9 cellular contexts compared by ENCODE assay signal in the genomic region with DNA sequence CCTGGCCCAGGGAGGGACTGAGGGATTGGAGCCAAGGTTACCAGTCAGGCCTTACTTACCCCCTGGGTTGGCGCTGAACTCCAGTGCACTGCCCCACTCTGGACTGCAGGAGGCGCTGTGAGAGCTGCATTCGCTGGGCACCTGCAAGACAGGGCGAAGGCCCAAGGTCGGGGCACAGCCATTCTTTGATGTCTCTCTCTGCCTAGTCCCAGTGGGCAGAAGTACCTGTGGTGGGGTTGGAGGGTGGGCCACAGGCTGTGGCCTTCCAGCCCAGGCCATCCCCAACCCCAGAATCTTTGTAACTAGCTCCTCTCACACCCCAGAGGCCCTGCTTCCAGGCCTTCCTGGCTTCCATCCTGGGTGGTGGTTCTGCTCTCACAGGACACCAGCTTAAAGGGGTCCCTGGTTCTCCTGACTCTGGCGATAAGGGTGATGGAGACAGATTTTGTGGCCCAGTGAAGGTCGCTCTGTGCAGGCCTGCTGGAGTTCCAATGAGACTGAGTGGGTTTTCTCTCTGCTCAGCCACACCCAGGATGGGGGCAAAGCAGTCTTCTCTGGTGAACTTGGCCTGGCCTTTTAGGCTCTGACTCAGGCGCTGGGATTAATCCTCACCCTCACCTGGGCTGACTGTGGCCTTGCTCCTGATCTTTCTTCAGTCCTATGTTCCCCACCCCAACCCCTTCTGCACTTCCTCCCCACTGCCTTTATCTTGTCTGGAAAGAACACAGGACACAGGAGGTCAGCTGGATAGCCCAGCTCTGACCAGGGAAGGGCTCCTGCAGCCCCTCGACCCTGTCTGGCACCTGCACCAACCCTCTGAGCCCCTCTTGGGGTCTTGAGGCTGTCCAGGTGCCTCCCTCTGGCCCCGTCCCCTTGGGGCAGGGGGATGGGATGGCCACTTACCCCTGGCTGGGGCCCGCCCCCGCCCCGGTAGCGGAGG. TPM values are rescaled to one million over a fixed set of nuclear protein-coding genes. Genes with fewer than 3 reads are reported as not detected.
DNase-seq lines count a peak whose midpoint lies in the region; ATAC-seq and TF ChIP-seq lines count a peak whose summit lies in the region.
"Had no signal": no experiment of that assay in that cellular context is flagged by ENCODE, and none has a peak within 500 bp of the region (broad histone marks: within the 10 kb centered on the region; RNA-seq: fewer than 3 reads in every experiment).

No MANE protein-coding gene starts in this region.

- DNase-seq in stimulated activated CD4-positive, alpha-beta T cell treated with anti-CD3 and anti-CD28 coated beads, Interleukin-12 subunit alpha, Interleukin-12 subunit beta, amount 100 ng/mL, for 48 hours (ENCODE audit: low read depth in 2 of 3, low spot score in 1 of 3), result peak in 2 of 3 donors; percentile 28 to 53
- no peak for DNase-seq in stimulated activated CD4-positive, alpha-beta T cell treated with anti-CD3 and anti-CD28 coated beads, Interleukin-4, amount 100 ng/mL, for 4 hours
- DNase-seq in SK-N-SH (no peak), foreskin keratinocyte (no peak), upper lobe of right lung (no peak)
- no peak for DNase-seq in stimulated activated naive CD4-positive, alpha-beta T cell (lab: John Stamatoyannopoulos, UW)
- DNase-seq: MG63 had no signal

- no peaks in the 10 kb centered on the region for H3K9me2 ChIP-seq in SK-N-SH

- POLR2A ChIA-PET in SK-N-SH (lab: Yijun Ruan, JAX), result interaction anchor here (0.6 kb wide), 1 partner anchor 94 kb away, joined by 3 read pairs; no protein-coding TSS in a partner anchor

- TF ChIP-seq EP300 in SK-N-SH (IDR thresholded peaks at IDR 0.05; ENCODE audit: borderline replicate concordance in 1 of 2, low read depth in 1 of 2, low read length in 1 of 2), result no peak

- H3K9ac ChIP-seq in SK-N-SH, result no peak overlapping the region

- intact Hi-C loops in upper lobe of right lung (cut with DNase I), result no loop called here

- H3K79me2 ChIP-seq in SK-N-SH (ENCODE audit: insufficient read depth), result no peaks in the 10 kb centered on the region

- H3K36me3 ChIP-seq in SK-N-SH (replicated peaks in 1 of 2; ENCODE audit: control insufficient read depth in 1 of 2, insufficient read depth in 2 of 2, low read length in 1 of 2), result no peaks in the 10 kb centered on the region
- no peaks in the 10 kb centered on the region for H3K36me3 ChIP-seq in upper lobe of right lung
- H3K36me3 ChIP-seq: MG63 had no signal

- TF ChIP-seq RAD21 in SK-N-SH (IDR thresholded peaks at IDR 0.05; ENCODE audit: low read length), result no peak

- H3K9me3 ChIP-seq in SK-N-SH (no peaks in the 10 kb centered on the region), upper lobe of right lung (no peaks in the 10 kb centered on the region)
- H3K9me3 ChIP-seq: MG63 had no signal

- CTCF ChIA-PET in SK-N-SH (lab: Yijun Ruan, JAX), result interaction anchor here (1.0 to 3.5 kb wide), 13 partner anchors 9 to 131 kb away, joined by 3 to 18 read pairs (median 4); partner anchors contain the start of gene ADORA1

- no peaks in the 10 kb centered on the region; the same call in 1 of the 2 replicates for H3K27me3 ChIP-seq in SK-N-SH (ENCODE audit: insufficient read depth)
- peaks cover 33% of the 10 kb centered on the region for H3K27me3 ChIP-seq in foreskin keratinocyte
- no peaks in the 10 kb centered on the region for H3K27me3 ChIP-seq in upper lobe of right lung
- H3K27me3 ChIP-seq: MG63 had no signal

- no peaks in the 10 kb centered on the region for H4K20me1 ChIP-seq in SK-N-SH (ENCODE audit: insufficient read depth)

- 76% methylated on average over 5 of the region's 14 CpGs for WGBS in SK-N-SH (ENCODE audit: low lambda C conversion rate)

- TF ChIP-seq CTCF in SK-N-SH (IDR thresholded peaks at IDR 0.05) (peak; percentile 57), foreskin keratinocyte (conservative IDR thresholded peaks at IDR 0.05) (peak; percentile 60), upper lobe of right lung (IDR thresholded peaks at IDR 0.05) (peak; percentile 33)

- H3K27ac ChIP-seq in SK-N-SH (ENCODE audit: low read depth in 2 of 2, low read length in 1 of 2), result no peak overlapping the region
- no peak overlapping the region for H3K27ac ChIP-seq in foreskin keratinocyte
- H3K27ac ChIP-seq in upper lobe of right lung, result no peak overlapping the region

- no peak overlapping the region for H2AFZ ChIP-seq in SK-N-SH (ENCODE audit: low read depth)

- no peaks in the 10 kb centered on the region for H3F3A ChIP-seq in SK-N-SH (replicated peaks; ENCODE audit: insufficient read depth)

- no peaks in the 10 kb centered on the region; a peak in 1 of 4 replicates for H3K4me1 ChIP-seq in SK-N-SH (ENCODE audit: control insufficient read depth in 1 of 2, insufficient read depth in 2 of 2, low read depth in 1 of 2, low read length in 1 of 2)
- H3K4me1 ChIP-seq in foreskin keratinocyte, result no peaks in the 10 kb centered on the region
- H3K4me1 ChIP-seq in upper lobe of right lung, result no peaks in the 10 kb centered on the region

- H3K4me2 ChIP-seq in SK-N-SH, result no peak overlapping the region

- no peak overlapping the region; a peak in 1 of 4 replicates for H3K4me3 ChIP-seq in SK-N-SH (ENCODE audit: low read depth in 2 of 2, low read length in 1 of 2)
- H3K4me3 ChIP-seq in upper lobe of right lung, result no peak overlapping the region
- H3K4me3 ChIP-seq: MG63 had no signal

- ATAC-seq in foreskin keratinocyte (no peak), upper lobe of right lung (peak; percentile 50), GM21515 (IDR thresholded peaks at IDR 0.05; ENCODE audit: unreplicated experiment) (no peak), HG03045 (IDR thresholded peaks at IDR 0.05; ENCODE audit: unreplicated experiment) (no peak)

TF ChIP-seq in SK-N-SH, 30 proteins besides CTCF, POLR2A, EP300 and RAD21:
- TF ChIP-seq SIN3A (IDR thresholded peaks at IDR 0.05; ENCODE audit: borderline replicate concordance, low read depth, low read length) (no peak), EZH2phosphoT487 (IDR thresholded peaks at IDR 0.05; ENCODE audit: borderline replicate concordance, low read depth) (no peak), RCOR1 (IDR thresholded peaks at IDR 0.05; ENCODE audit: low read length) (no peak), TEAD4 (IDR thresholded peaks at IDR 0.05; ENCODE audit: borderline replicate concordance, insufficient read depth) (no peak), GABPA (IDR thresholded peaks at IDR 0.05; ENCODE audit: low read depth) (no peak), ELF1 (IDR thresholded peaks at IDR 0.05) (no peak), MXI1 (IDR thresholded peaks at IDR 0.05; ENCODE audit: low read depth, low read length) (no peak), FOXJ3 (CRISPR knock-in tag; IDR thresholded peaks at IDR 0.05) (no peak), MEF2A (IDR thresholded peaks at IDR 0.05; ENCODE audit: borderline replicate concordance, low read depth) (no peak)
- TF ChIP-seq, protein P1, sequence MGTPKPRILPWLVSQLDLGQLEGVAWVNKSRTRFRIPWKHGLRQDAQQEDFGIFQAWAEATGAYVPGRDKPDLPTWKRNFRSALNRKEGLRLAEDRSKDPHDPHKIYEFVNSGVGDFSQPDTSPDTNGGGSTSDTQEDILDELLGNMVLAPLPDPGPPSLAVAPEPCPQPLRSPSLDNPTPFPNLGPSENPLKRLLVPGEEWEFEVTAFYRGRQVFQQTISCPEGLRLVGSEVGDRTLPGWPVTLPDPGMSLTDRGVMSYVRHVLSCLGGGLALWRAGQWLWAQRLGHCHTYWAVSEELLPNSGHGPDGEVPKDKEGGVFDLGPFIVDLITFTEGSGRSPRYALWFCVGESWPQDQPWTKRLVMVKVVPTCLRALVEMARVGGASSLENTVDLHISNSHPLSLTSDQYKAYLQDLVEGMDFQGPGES (IDR thresholded peaks at IDR 0.05; ENCODE audit: low read depth, low read length), result no peak
- TF ChIP-seq, protein P2, sequence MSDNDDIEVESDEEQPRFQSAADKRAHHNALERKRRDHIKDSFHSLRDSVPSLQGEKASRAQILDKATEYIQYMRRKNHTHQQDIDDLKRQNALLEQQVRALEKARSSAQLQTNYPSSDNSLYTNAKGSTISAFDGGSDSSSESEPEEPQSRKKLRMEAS (IDR thresholded peaks at IDR 0.05; ENCODE audit: low read depth), result no peak
- TF ChIP-seq, protein P3, sequence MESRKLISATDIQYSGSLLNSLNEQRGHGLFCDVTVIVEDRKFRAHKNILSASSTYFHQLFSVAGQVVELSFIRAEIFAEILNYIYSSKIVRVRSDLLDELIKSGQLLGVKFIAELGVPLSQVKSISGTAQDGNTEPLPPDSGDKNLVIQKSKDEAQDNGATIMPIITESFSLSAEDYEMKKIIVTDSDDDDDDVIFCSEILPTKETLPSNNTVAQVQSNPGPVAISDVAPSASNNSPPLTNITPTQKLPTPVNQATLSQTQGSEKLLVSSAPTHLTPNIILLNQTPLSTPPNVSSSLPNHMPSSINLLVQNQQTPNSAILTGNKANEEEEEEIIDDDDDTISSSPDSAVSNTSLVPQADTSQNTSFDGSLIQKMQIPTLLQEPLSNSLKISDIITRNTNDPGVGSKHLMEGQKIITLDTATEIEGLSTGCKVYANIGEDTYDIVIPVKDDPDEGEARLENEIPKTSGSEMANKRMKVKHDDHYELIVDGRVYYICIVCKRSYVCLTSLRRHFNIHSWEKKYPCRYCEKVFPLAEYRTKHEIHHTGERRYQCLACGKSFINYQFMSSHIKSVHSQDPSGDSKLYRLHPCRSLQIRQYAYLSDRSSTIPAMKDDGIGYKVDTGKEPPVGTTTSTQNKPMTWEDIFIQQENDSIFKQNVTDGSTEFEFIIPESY (IDR thresholded peaks at IDR 0.05; ENCODE audit: borderline replicate concordance, low read depth), result no peak
TF ChIP-seq in SK-N-SH: peak in this region for 0.

RNA-seq across cellular contexts. Expression of gene MYOG, which starts 1.0 kb away (rescaled TPM):
- polyA plus RNA-seq in SK-N-SH (2012; rRNA removed) (not detected in 2 replicates), foreskin keratinocyte (not detected in 2 replicates)
- not detected in 2 replicates for polyA plus RNA-seq in SK-N-SH (2012; cell fraction: cytosol; rRNA removed)
- polyA plus RNA-seq in SK-N-SH (2012; cell fraction: nucleus; rRNA removed), result not detected in 2 replicates
- total RNA-seq in foreskin keratinocyte (not detected in 2 replicates), upper lobe of right lung (not detected)

RNA-seq across cellular contexts. Expression of gene ADORA1, which starts 42.7 kb away (rescaled TPM):
- polyA plus RNA-seq in SK-N-SH (2012; rRNA removed) (3.2 and 4.8 TPM in 2 replicates), foreskin keratinocyte (0.20 and 0.59 TPM in 2 replicates)
- polyA plus RNA-seq in SK-N-SH (2012; cell fraction: cytosol; rRNA removed), result 1.6 and 2.5 TPM in 2 replicates
- polyA plus RNA-seq in SK-N-SH (2012; cell fraction: nucleus; rRNA removed), result 2.3 and 2.4 TPM in 2 replicates
- total RNA-seq in foreskin keratinocyte (0.21 and 0.71 TPM in 2 replicates), upper lobe of right lung (4.1 TPM)

RNA-seq across cellular contexts. Expression of gene PPFIA4, which starts 58.6 kb away (rescaled TPM):
- polyA plus RNA-seq in SK-N-SH (2012; rRNA removed) (4.4 and 5.5 TPM in 2 replicates), foreskin keratinocyte (0.11 and 0.12 TPM in 2 replicates)
- polyA plus RNA-seq in SK-N-SH (2012; cell fraction: cytosol; rRNA removed), result 1.3 and 2.0 TPM in 2 replicates
- 39.4 and 55.6 TPM in 2 replicates for polyA plus RNA-seq in SK-N-SH (2012; cell fraction: nucleus; rRNA removed)
- total RNA-seq in foreskin keratinocyte (0.25 and 0.99 TPM in 2 replicates), upper lobe of right lung (1.3 TPM)

Comparison
In these comparisons a context has a peak if more than half of its experiments do, and no peak if none do; other contexts are left out.
1. DNase-seq: peak in stimulated activated CD4-positive, alpha-beta T cell treated with anti-CD3 and anti-CD28 coated beads, Interleukin-12 subunit alpha, Interleukin-12 subunit beta, amount 100 ng/mL, for 48 hours (2 of 3); none in stimulated activated CD4-positive, alpha-beta T cell treated with anti-CD3 and anti-CD28 coated beads, Interleukin-4, amount 100 ng/mL, for 4 hours (0 of 2), SK-N-SH (single experiment), foreskin keratinocyte (0 of 2), upper lobe of right lung (single experiment) and stimulated activated naive CD4-positive, alpha-beta T cell (0 of 6).
2. Peak in every context shown above with its lines, with median percentiles within 50 percentile points of each other: CTCF ChIP-seq.